7 cellular contexts compared by ENCODE assay signal in the genomic region with DNA sequence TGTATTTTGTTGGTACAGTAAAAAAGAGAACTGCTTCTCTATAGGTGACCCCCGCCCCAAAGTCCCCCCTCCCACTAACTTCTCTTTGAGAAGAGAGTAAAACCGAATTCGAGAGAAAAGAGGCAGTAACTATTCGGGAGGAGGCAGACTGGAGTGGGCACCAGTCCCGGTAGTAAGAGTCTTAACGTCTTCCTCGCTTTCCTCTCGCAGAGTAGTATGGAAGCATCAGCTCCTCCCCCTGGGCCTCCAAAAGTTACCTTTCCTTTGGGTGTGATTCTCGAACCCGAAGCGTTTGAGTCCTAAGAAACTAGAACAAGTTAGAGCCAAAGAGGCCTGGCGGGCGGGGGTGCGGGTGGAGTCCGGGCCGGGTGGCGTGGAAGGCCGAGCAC. TPM values are rescaled to one million over a fixed set of nuclear protein-coding genes. Genes with fewer than 3 reads are reported as not detected.
DNase-seq lines count a peak whose midpoint lies in the region; ATAC-seq and TF ChIP-seq lines count a peak whose summit lies in the region.

No MANE protein-coding gene starts in this region.

- peaks cover 5% of the 10 kb centered on the region for H3F3A ChIP-seq in GM23248 (ENCODE audit: insufficient read depth)

- 0 to 1% methylated on average over 14 to 18 of the region's 18 CpGs for WGBS in GM23248 (ENCODE audit: low coverage in 1 of 2, low lambda C conversion rate in 2 of 2, missing lambda C conversion rate in 2 of 2), 2 experiments
- WGBS in esophagus squamous epithelium, 2 donors = 0% methylated on average over 7 to 9 of the region's 18 CpGs

- peak; percentile 40 for ATAC-seq in RWPE2 (ENCODE audit: low read depth)

- no peaks in the 10 kb centered on the region for H3K9me3 Mint-ChIP-seq in osteocyte (ENCODE audit: unreplicated experiment)

- peak overlapping the region; percentile 90 for H3K4me3 Mint-ChIP-seq in osteocyte (ENCODE audit: unreplicated experiment)

- peak overlapping the region; percentile 90 for H3K9ac ChIP-seq in GM23248

- TF ChIP-seq CTCF in RWPE2 (IDR thresholded peaks at IDR 0.05; ENCODE audit: poor library complexity, severe bottlenecking) (no peak), esophagus squamous epithelium (IDR thresholded peaks at IDR 0.05) (no peak), osteocyte (IDR thresholded peaks at IDR 0.05) (no peak)

- H3K4me1 ChIP-seq in GM23248 (ENCODE audit: insufficient read depth) (peaks cover 14% of the 10 kb centered on the region), RWPE2 (ENCODE audit: insufficient read depth, poor library complexity, severe bottlenecking) (peaks cover 54% of the 10 kb centered on the region), esophagus squamous epithelium (peaks cover 9 to 78% (median 29%) of the 10 kb centered on the region in 3 donors)

- no peaks in the 10 kb centered on the region for H4K20me1 ChIP-seq in GM23248 (ENCODE audit: insufficient read depth)

- in situ Hi-C loops in GM23248 (cut with MboI) = no loop called here

- peak overlapping the region; percentile 87 for H3K27ac ChIP-seq in GM23248
- H3K27ac ChIP-seq in RWPE2 (ENCODE audit: poor library complexity, severe bottlenecking) = peak overlapping the region; percentile 91
- H3K27ac ChIP-seq in esophagus squamous epithelium = peak overlapping the region; percentile 90 to 99 (median 97)

- DNase-seq in GM23248 (no peak), RWPE2 (ENCODE audit: low spot score) (no peak), esophagus squamous epithelium (lab: John Stamatoyannopoulos, UW) (no peak), osteocyte (ENCODE audit: extremely low spot score, unreplicated experiment) (no peak), GM19238 (ENCODE audit: insufficient read length, low spot score) (no peak), erythroblast (lab: John Stamatoyannopoulos, UW) (no peak), activated gamma-delta T cell treated with Interleukin-2 at 50 U/mL for 16 hours (no peak)

- TF ChIP-seq POLR2A in esophagus squamous epithelium (IDR thresholded peaks at IDR 0.05) = no peak
- TF ChIP-seq POLR2A in erythroblast (IDR thresholded peaks at IDR 0.05; ENCODE audit: low read length) = no peak

- peak overlapping the region; percentile 82 for H3K4me3 ChIP-seq in GM23248
- peak overlapping the region; percentile 56 for H3K4me3 ChIP-seq in RWPE2 (ENCODE audit: severe bottlenecking)
- peak overlapping the region; percentile 66 to 95 (median 90) for H3K4me3 ChIP-seq in esophagus squamous epithelium

- H3K27me3 ChIP-seq in GM23248 (replicated peaks; ENCODE audit: insufficient read depth) = no peaks in the 10 kb centered on the region
- no peaks in the 10 kb centered on the region for H3K27me3 ChIP-seq in RWPE2 (ENCODE audit: insufficient read depth, poor library complexity, severe bottlenecking)
- no peaks in the 10 kb centered on the region for H3K27me3 ChIP-seq in esophagus squamous epithelium

- peak overlapping the region; percentile 97 for H3K27ac Mint-ChIP-seq in osteocyte (ENCODE audit: unreplicated experiment)

- H3K79me2 ChIP-seq in GM23248 (ENCODE audit: insufficient read depth) = peaks cover 52% of the 10 kb centered on the region

- peaks cover 42% of the 10 kb centered on the region for H3K4me1 Mint-ChIP-seq in osteocyte (ENCODE audit: unreplicated experiment)

- H3K9me3 ChIP-seq in GM23248 (ENCODE audit: low read depth) = no peaks in the 10 kb centered on the region
- H3K9me3 ChIP-seq in RWPE2 (ENCODE audit: severe bottlenecking) = no peaks in the 10 kb centered on the region
- H3K9me3 ChIP-seq in esophagus squamous epithelium = no peaks in the 10 kb centered on the region

- no peaks in the 10 kb centered on the region for H3K36me3 Mint-ChIP-seq in osteocyte (ENCODE audit: unreplicated experiment)

- H3K4me2 ChIP-seq in GM23248 (ENCODE audit: unreplicated experiment) = peak overlapping the region; percentile 99

- peak overlapping the region; percentile 89 for H2AFZ ChIP-seq in GM23248

- intact Hi-C loops in esophagus squamous epithelium (cut with DNase I) = no loop called here

- H3K27me3 Mint-ChIP-seq in osteocyte (ENCODE audit: unreplicated experiment) = no peaks in the 10 kb centered on the region

- no peaks in the 10 kb centered on the region for H3K9me2 ChIP-seq in GM23248 (ENCODE audit: insufficient read depth)

- H3K36me3 ChIP-seq in GM23248 (ENCODE audit: low read depth) (no peaks in the 10 kb centered on the region), RWPE2 (ENCODE audit: low read depth) (peaks cover 6% of the 10 kb centered on the region), esophagus squamous epithelium (no peaks in the 10 kb centered on the region)

RNA-seq across cellular contexts. Expression of a gene that starts 0.4 kb away (rescaled TPM):
- total RNA-seq in GM23248 (2014; rRNA removed; shearing (Covaris generic)) = 76.9 and 83.9 TPM in 2 replicates
- polyA plus RNA-seq in GM23248 (2016; fragmentation: Nextera tagmentation; extraction: Ambion mirVana) = 42.7 and 44.6 TPM in 2 replicates
- total RNA-seq in esophagus squamous epithelium (10 to 100 TPM; 11.6 to 36.4 (median 33.3) TPM), osteocyte (57.2 and 67.1 TPM in 2 replicates)
